ENCODE assay signal across 12 cellular contexts in the genomic region with DNA sequence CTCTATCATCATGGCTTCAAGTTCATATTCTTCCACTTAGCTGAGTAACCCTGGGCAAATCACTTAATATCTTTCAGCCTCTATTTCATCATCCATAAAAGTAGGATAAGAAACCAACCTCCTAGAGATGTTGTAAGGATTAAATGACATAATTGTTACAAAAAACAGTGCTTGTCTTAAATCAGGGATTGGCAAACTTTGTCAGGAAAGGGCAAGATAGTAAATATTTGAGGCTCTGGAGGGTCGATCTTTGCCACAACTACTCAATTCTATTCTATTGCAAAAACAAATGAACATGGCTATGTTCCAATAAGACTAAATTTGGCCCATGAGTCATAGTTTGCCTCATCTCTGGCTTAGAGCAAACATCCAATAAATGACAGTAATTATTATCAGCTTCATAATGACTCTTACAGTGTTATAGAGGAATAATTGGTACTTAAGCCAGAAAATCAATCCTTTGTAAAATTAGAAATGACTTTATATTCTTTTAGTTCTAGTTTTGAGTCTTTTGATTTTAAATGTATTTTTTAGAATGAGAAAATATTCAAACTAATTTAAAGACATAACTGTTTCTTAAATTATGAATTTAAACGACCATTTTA.
A peak's percentile ranks its signal among the peaks of the same experiment; 100 is the strongest.
DNase-seq lines count a peak whose midpoint lies in the region; TF ChIP-seq lines count a peak whose summit lies in the region.
"Had no signal": no experiment of that assay in that cellular context is flagged by ENCODE, and none has a peak within 500 bp of the region (broad histone marks: within the 10 kb centered on the region; RNA-seq: fewer than 3 reads in every experiment).

No MANE protein-coding gene starts in this region.

- H3K4ac ChIP-seq in mesendoderm (ENCODE audit: low read depth, low read length) = no peak overlapping the region

- H2AK5ac ChIP-seq in mesendoderm (ENCODE audit: low read length) = no peak overlapping the region

- no peak overlapping the region for H3K4me2 ChIP-seq in mesendoderm (ENCODE audit: low read length)

- H4K8ac ChIP-seq in mesendoderm (ENCODE audit: low read depth, low read length) = no peak overlapping the region

- H3K23ac ChIP-seq in mesendoderm (ENCODE audit: low read length) = no peak overlapping the region

- H3K27ac ChIP-seq in mesendoderm (ENCODE audit: low read depth, low read length) = no peak overlapping the region
- no peak overlapping the region for H3K27ac ChIP-seq in esophagus squamous epithelium

- no peak overlapping the region for H2BK120ac ChIP-seq in mesendoderm (ENCODE audit: low read depth, low read length)

- no peak overlapping the region for H3K56ac ChIP-seq in mesendoderm (ENCODE audit: low read length)

- DNase-seq in GM03348 (ENCODE audit: low spot score) = peak; percentile 57
- DNase-seq in NCI-H146 (lab: John Stamatoyannopoulos, UW) = peak; percentile 58
- DNase-seq in astrocyte of the hippocampus (ENCODE audit: low read depth, low spot score) = peak; percentile 44
- peak; percentile 47 for DNase-seq in myocyte (ENCODE audit: low read depth)
- DNase-seq in inferior parietal cortex (ENCODE audit: extremely low spot score) = no peak
- DNase-seq in mesendoderm = no peak
- no peak for DNase-seq in kidney tubule cell (ENCODE audit: low spot score)
- DNase-seq in esophagus squamous epithelium (lab: John Stamatoyannopoulos, UW) = no peak
- DNase-seq: activated CD4-positive, alpha-beta T cell treated with anti-CD3 and anti-CD28 coated beads, Interleukin-2, amount 50 U/mL, for 48 hours; activated naive CD4-positive, alpha-beta T cell treated with anti-CD3 and anti-CD28 coated beads for 36 hours; effector CD8-positive, alpha-beta T cell; small intestine had no signal

- no peak overlapping the region for H3K9ac ChIP-seq in mesendoderm (ENCODE audit: low read length)

- H3K4me3 ChIP-seq in mesendoderm (ENCODE audit: low read length) (no peak overlapping the region), esophagus squamous epithelium (no peak overlapping the region)

- TF ChIP-seq POLR2A in esophagus squamous epithelium (IDR thresholded peaks at IDR 0.05) = no peak

- no peaks in the 10 kb centered on the region for H3K79me2 ChIP-seq in mesendoderm (ENCODE audit: control insufficient read depth, insufficient read depth, low read length)

- H2BK5ac ChIP-seq in mesendoderm (ENCODE audit: low read length) = no peak overlapping the region

- H3K27me3 ChIP-seq in mesendoderm (ENCODE audit: insufficient read depth, low read length, poor library complexity) (no peaks in the 10 kb centered on the region), esophagus squamous epithelium (no peaks in the 10 kb centered on the region)

- H4K5ac ChIP-seq in mesendoderm (ENCODE audit: low read length) = no peak overlapping the region

- H3K36me3 ChIP-seq in mesendoderm (ENCODE audit: control insufficient read depth, insufficient read depth, low read length) (no peaks in the 10 kb centered on the region), esophagus squamous epithelium (no peaks in the 10 kb centered on the region)

- no peaks in the 10 kb centered on the region for H3K4me1 ChIP-seq in mesendoderm (ENCODE audit: control insufficient read depth, low read depth, low read length)
- no peaks in the 10 kb centered on the region for H3K4me1 ChIP-seq in esophagus squamous epithelium

- WGBS in mesendoderm (ENCODE audit: extremely low coverage, insufficient coverage, low lambda C conversion rate) = 100% methylated on average over 1 of the region's 2 CpGs
- WGBS in esophagus squamous epithelium, 2 donors = 34 to 47% methylated on average over 2 of the region's 2 CpGs

- intact Hi-C loops in esophagus squamous epithelium (cut with DNase I) = no loop called here

- no peak for TF ChIP-seq CTCF in esophagus squamous epithelium (IDR thresholded peaks at IDR 0.05)

- no peak overlapping the region for H3K18ac ChIP-seq in mesendoderm (ENCODE audit: low read length)

- no peaks in the 10 kb centered on the region for H3K9me3 ChIP-seq in esophagus squamous epithelium

- no peaks in the 10 kb centered on the region for H3K79me1 ChIP-seq in mesendoderm (ENCODE audit: low read length)

- no peak overlapping the region for H2BK15ac ChIP-seq in mesendoderm (replicated peaks; ENCODE audit: low read depth)

Comparison
In these comparisons a context has a peak if more than half of its experiments do, and no peak if none do; other contexts are left out.
1. DNase-seq: peak in GM03348 (single experiment), NCI-H146 (single experiment), astrocyte of the hippocampus (single experiment) and myocyte (single experiment); none in inferior parietal cortex (single experiment), mesendoderm (single experiment), kidney tubule cell (single experiment) and esophagus squamous epithelium (single experiment).